In genomic region chr19:4352701-4353121, GRCh38 we compare ENCODE assay signal across 8 cellular contexts. TPM values are rescaled to one million over a fixed set of nuclear protein-coding genes. Genes with fewer than 3 reads are reported as not detected.
DNase-seq lines count a peak whose midpoint lies in the region; ATAC-seq and TF ChIP-seq lines count a peak whose summit lies in the region.

No MANE protein-coding gene starts in this region.

- H3K9me3 ChIP-seq in WERI-Rb-1 (ENCODE audit: severe bottlenecking) (no peaks in the 10 kb centered on the region), stomach (no peaks in the 10 kb centered on the region)

- H3K4me1 Mint-ChIP-seq in dendritic cell treated with granulocyte-macrophage colony-stimulating factor and Interleukin-4, amounts not matched to agents 40 ng/mL and 50 ng/mL, for 4 days (ENCODE audit: low read depth), result peaks cover 5% of the 10 kb centered on the region

- H3K36me3 ChIP-seq in WERI-Rb-1 (peaks cover 30% of the 10 kb centered on the region), stomach (peaks cover 0 to 58% (median 43%) of the 10 kb centered on the region in 4 donors)

- H3K4me3 ChIP-seq in WERI-Rb-1 (ENCODE audit: low read depth, low read length) (no peak overlapping the region), stomach (no peak overlapping the region)

- H3K4me3 Mint-ChIP-seq in dendritic cell treated with granulocyte-macrophage colony-stimulating factor and Interleukin-4, amounts not matched to agents 40 ng/mL and 50 ng/mL, for 4 days, result no peak overlapping the region

- H3K4me1 ChIP-seq in stomach, result peaks cover 0 to 3% (median 0%) of the 10 kb centered on the region in 4 donors

- no peak for TF ChIP-seq EP300 in stomach (IDR thresholded peaks at IDR 0.05)

- H3K27me3 ChIP-seq in WERI-Rb-1 (ENCODE audit: insufficient read depth, low read depth, severe bottlenecking) (no peaks in the 10 kb centered on the region), stomach (no peaks in the 10 kb centered on the region)

- intact Hi-C loops in dendritic cell treated with granulocyte-macrophage colony-stimulating factor and Interleukin-4, amounts not matched to agents 40 ng/mL and 50 ng/mL, for 4 days (cut with micrococcal nuclease), result loop anchor here (1.0 kb wide), 1 partner anchor 85 kb away; no protein-coding TSS in a partner anchor
- intact Hi-C loops in stomach (cut with DNase I; ENCODE audit: low total_unique reads), result no loop called here

- H3K27me3 Mint-ChIP-seq in dendritic cell treated with granulocyte-macrophage colony-stimulating factor and Interleukin-4, amounts not matched to agents 40 ng/mL and 50 ng/mL, for 4 days, result no peaks in the 10 kb centered on the region

- peak; percentile 75 for TF ChIP-seq CTCF in WERI-Rb-1 (IDR thresholded peaks at IDR 0.05; ENCODE audit: low read depth, low read length)
- TF ChIP-seq CTCF in stomach (IDR thresholded peaks at IDR 0.05), result peak in 5 of 7 experiments; percentile 46 to 98 (median 55)

- no peak for TF ChIP-seq POLR2A in stomach (IDR thresholded peaks at IDR 0.05)

- in situ Hi-C loops in G401 (cut with HindIII; ENCODE audit: low sequenced_read_pairs), result no loop called here

- ATAC-seq in HG03139 (IDR thresholded peaks at IDR 0.05; ENCODE audit: unreplicated experiment), result no peak
- no peak for ATAC-seq in GM21717 (IDR thresholded peaks at IDR 0.05; ENCODE audit: unreplicated experiment)

- H3K27ac Mint-ChIP-seq in dendritic cell treated with granulocyte-macrophage colony-stimulating factor and Interleukin-4, amounts not matched to agents 40 ng/mL and 50 ng/mL, for 4 days, result peak overlapping the region; percentile 24

- peaks cover 93% of the 10 kb centered on the region for H3K36me3 Mint-ChIP-seq in dendritic cell treated with granulocyte-macrophage colony-stimulating factor and Interleukin-4, amounts not matched to agents 40 ng/mL and 50 ng/mL, for 4 days (ENCODE audit: low read depth)

- H3K9me3 Mint-ChIP-seq in dendritic cell treated with granulocyte-macrophage colony-stimulating factor and Interleukin-4, amounts not matched to agents 40 ng/mL and 50 ng/mL, for 4 days, result no peaks in the 10 kb centered on the region

- 20 to 62% (median 35%) methylated on average over 8 to 9 of the region's 9 CpGs for WGBS in stomach, 5 donors

- no peak overlapping the region for H3K27ac ChIP-seq in WERI-Rb-1
- peak overlapping the region in 1 of 5 donors; percentile 14 for H3K27ac ChIP-seq in stomach

- peak; percentile 62 for DNase-seq in G401 (ENCODE audit: low spot score)
- DNase-seq in NCI-H1092 treated with DMSO at 0.1 percent for 48 hours (lab: John Stamatoyannopoulos, UW), result peak; percentile 25
- peak; percentile 61 for DNase-seq in WERI-Rb-1
- peak; percentile 77 to 83 for DNase-seq in lung microvascular endothelial cell (ENCODE audit: low read depth in 2 of 2)
- no peak for DNase-seq in stomach

RNA-seq across cellular contexts. Expression of gene MPND, which starts 9.3 kb away (rescaled TPM):
- 29.5 and 51.3 TPM in 2 replicates for total RNA-seq in G401 (2014; rRNA removed; shearing (Covaris generic))
- total RNA-seq in lung microvascular endothelial cell, result 5.2 and 7.7 TPM in 2 replicates
- 10 to 100 TPM in 2 of 5 donors, 1 to 10 TPM in 3; 2.2 to 24.5 (median 8.3) TPM for total RNA-seq in stomach
- polyA plus RNA-seq in stomach, result 10 to 100 TPM; 20.4 to 25.0 (median 22.0) TPM

RNA-seq across cellular contexts. Expression of gene STAP2, which starts 14.1 kb away (rescaled TPM):
- 26.0 and 29.8 TPM in 2 replicates for total RNA-seq in G401 (2014; rRNA removed; shearing (Covaris generic))
- total RNA-seq in lung microvascular endothelial cell, result 28.8 and 36.1 TPM in 2 replicates
- total RNA-seq in stomach, result 100 to 1,000 TPM in 1 of 5 donors, 10 to 100 TPM in 3, not detected in 1; 20.7 to 250 (median 35.1) TPM
- 10 to 100 TPM; 32.7 to 70.8 (median 52.4) TPM for polyA plus RNA-seq in stomach

RNA-seq across cellular contexts. Expression of gene SH3GL1, which starts 47.6 kb away (rescaled TPM):
- total RNA-seq in G401 (2014; rRNA removed; shearing (Covaris generic)), result 95.8 and 109 TPM in 2 replicates
- total RNA-seq in lung microvascular endothelial cell (41.9 and 44.9 TPM in 2 replicates), stomach (100 to 1,000 TPM in 1 of 5 donors, 10 to 100 TPM in 4; 14.8 to 111 (median 26.3) TPM)
- 10 to 100 TPM; 44.9 to 48.5 (median 46.0) TPM for polyA plus RNA-seq in stomach

RNA-seq across cellular contexts. Expression of gene FSD1, which starts 48.3 kb away (rescaled TPM):
- total RNA-seq in G401 (2014; rRNA removed; shearing (Covaris generic)), result 22.9 and 32.9 TPM in 2 replicates
- total RNA-seq in lung microvascular endothelial cell, result 2.2 and 10.2 TPM in 2 replicates
- total RNA-seq in stomach, result 10 to 100 TPM in 1 of 5 donors, 1 to 10 TPM in 2, not detected in 2; 1.1 to 12.5 (median 2.3) TPM
- 1 to 10 TPM in 1 of 3 donors, under 1 TPM in 1, not detected in 1; 0.31 to 1.3 TPM for polyA plus RNA-seq in stomach

RNA-seq across cellular contexts. Expression of gene CHAF1A, which starts 49.7 kb away (rescaled TPM):
- total RNA-seq in G401 (2014; rRNA removed; shearing (Covaris generic)), result 39.4 and 46.0 TPM in 2 replicates
- 3.6 and 7.8 TPM in 2 replicates for total RNA-seq in lung microvascular endothelial cell
- total RNA-seq in stomach, result 100 to 1,000 TPM in 1 of 5 donors, 10 to 100 TPM in 1, 1 to 10 TPM in 3; 1.8 to 100 (median 9.8) TPM
- 1 to 10 TPM; 5.4 to 7.2 (median 5.8) TPM for polyA plus RNA-seq in stomach
